8 cellular contexts compared by ENCODE assay signal in the genomic region with DNA sequence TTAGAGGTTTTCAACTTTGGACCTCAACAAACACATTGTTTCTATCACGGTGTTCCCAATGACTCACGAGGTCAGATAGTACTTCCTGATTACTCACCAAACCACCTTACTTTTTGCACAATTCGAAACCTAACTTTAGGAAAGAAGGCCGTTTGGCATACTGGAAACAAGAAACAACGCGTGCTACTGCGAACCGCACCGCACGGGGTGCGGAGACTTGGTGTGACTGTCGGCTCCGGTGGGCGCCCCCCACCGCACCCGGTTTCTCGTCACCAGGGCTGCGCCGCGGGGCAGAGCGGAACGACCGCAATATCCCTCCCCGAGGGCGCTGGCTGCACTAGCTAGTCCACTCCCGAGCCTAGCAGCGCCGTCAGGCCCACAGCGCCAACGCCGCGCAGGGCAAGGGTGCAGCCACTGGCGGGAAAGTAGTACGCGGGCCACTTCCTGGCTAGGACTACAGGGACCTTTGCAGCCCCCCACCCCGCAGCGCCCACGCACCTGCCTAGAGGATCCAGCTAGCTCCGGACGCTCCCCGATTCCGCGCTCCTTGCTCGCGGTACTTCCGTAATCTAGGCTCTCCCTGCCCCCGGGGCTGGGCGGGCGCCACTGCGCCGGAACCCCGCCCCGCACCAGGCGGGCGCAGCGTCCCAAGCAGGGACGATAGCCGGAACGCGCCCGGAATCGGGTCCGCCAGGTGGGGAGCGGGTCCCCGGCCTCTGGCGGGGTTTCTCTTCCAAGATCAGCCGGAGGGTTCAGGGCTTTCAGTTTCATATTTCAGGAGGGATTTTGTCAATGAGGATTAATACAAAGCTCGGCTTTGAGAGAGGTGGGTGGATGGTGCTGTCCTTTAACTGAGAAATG. TPM values are rescaled to one million over a fixed set of nuclear protein-coding genes. Genes with fewer than 3 reads are reported as not detected.
DNase-seq lines count a peak whose midpoint lies in the region; ATAC-seq and TF ChIP-seq lines count a peak whose summit lies in the region.

TSS of gene PARP4 (minus strand) at position 571 of the 861 bp plus-strand sequence. CDS start 9,002 bp downstream, outside the sequence.

- 0% methylated on average over 68 of the region's 68 CpGs for WGBS in aorta, 2 donors

- H3K27me3 Mint-ChIP-seq in T-helper 17 cell: no peaks in the 10 kb centered on the region

- H3K4me1 Mint-ChIP-seq in T-helper 17 cell: peaks cover 24% of the 10 kb centered on the region

- TF ChIP-seq CTCF in GM13976 (IDR thresholded peaks at IDR 0.05; ENCODE audit: borderline replicate concordance, control extremely low read depth, extremely low read depth, insufficient read depth, missing control alignments) (no peak), right atrium auricular region (IDR thresholded peaks at IDR 0.05) (peak in 1 of 2 donors; percentile 42)

- peak; percentile 72 for ATAC-seq in HG02588 (IDR thresholded peaks at IDR 0.05; ENCODE audit: unreplicated experiment)
- ATAC-seq in T-helper 17 cell: peak; percentile 82
- ATAC-seq in aorta (ENCODE audit: low FRiP score): peak; percentile 97

- intact Hi-C loops in aorta (cut with DNase I): no loop called here

- H3K4me3 ChIP-seq in right atrium auricular region (peak within 1 kb of the TSS; percentile 73 to 87), aorta (ENCODE audit: low read length in 2 of 2) (peak within 1 kb of the TSS; percentile 74 to 78)

- H3K27ac Mint-ChIP-seq in T-helper 17 cell: peak within 1 kb of the TSS; percentile 95

- DNase-seq in GM13976 (ENCODE audit: low spot score) (peak; percentile 87), NCI-H1048 (lab: John Stamatoyannopoulos, UW) (peak; percentile 71), T-helper 17 cell (peak; percentile 45 to 62 (median 61)), amygdala (lab: John Stamatoyannopoulos, UW) (peak in 45 of 56 donors; percentile 10 to 80 (median 58)), right atrium auricular region (ENCODE audit: low spot score) (peak; percentile 74), putamen (ENCODE audit: low spot score) (peak; percentile 50), aorta (peak; percentile 88 to 91)

- H3K36me3 ChIP-seq in right atrium auricular region: no peaks in the 10 kb centered on the region
- H3K36me3 ChIP-seq in aorta (ENCODE audit: control insufficient read depth in 1 of 2, insufficient read depth in 2 of 2, low read length in 1 of 2): no peaks in the 10 kb centered on the region

- peak within 1 kb of the TSS; percentile 97 for H3K4me3 Mint-ChIP-seq in T-helper 17 cell

- no peaks in the 10 kb centered on the region for H3K36me3 Mint-ChIP-seq in T-helper 17 cell (ENCODE audit: low read depth)

- no peaks in the 10 kb centered on the region for H3K9me3 ChIP-seq in T-helper 17 cell (ENCODE audit: control insufficient read depth, low read length, poor library complexity, severe bottlenecking)
- no peaks in the 10 kb centered on the region for H3K9me3 ChIP-seq in right atrium auricular region
- no peaks in the 10 kb centered on the region for H3K9me3 ChIP-seq in aorta (ENCODE audit: control insufficient read depth, low read length)

- H3K4me1 ChIP-seq in right atrium auricular region (peaks cover 0 to 19% of the 10 kb centered on the region in 2 donors), aorta (ENCODE audit: control insufficient read depth in 1 of 2, insufficient read depth in 2 of 2, low read length in 2 of 2) (no peaks in the 10 kb centered on the region)

- H3K27ac ChIP-seq in right atrium auricular region (peak within 1 kb of the TSS; percentile 76 to 87), aorta (ENCODE audit: low read depth in 1 of 2, low read length in 2 of 2) (peak within 1 kb of the TSS in 1 of 2 donors; percentile 65)

- no peaks in the 10 kb centered on the region for H3K27me3 ChIP-seq in right atrium auricular region
- H3K27me3 ChIP-seq in aorta (ENCODE audit: control insufficient read depth in 1 of 2, insufficient read depth in 2 of 2, low read length in 1 of 2): no peaks in the 10 kb centered on the region

- in situ Hi-C loops in GM13976 (cut with MboI; ENCODE audit: low sequenced_read_pairs, unreplicated experiment): no loop called here

RNA-seq across cellular contexts. Expression of gene PARP4, which starts in this region (rescaled TPM):
- 10 to 100 TPM; 44.7 to 49.0 TPM for total RNA-seq in T-helper 17 cell
- total RNA-seq in right atrium auricular region: 10 to 100 TPM; 21.2 to 22.1 TPM
- 10 to 100 TPM; 35.2 to 52.6 TPM for total RNA-seq in aorta
- 10 to 100 TPM; 12.4 to 13.1 TPM for polyA plus RNA-seq in aorta
